8 cellular contexts compared by ENCODE assay signal in the genomic region with DNA sequence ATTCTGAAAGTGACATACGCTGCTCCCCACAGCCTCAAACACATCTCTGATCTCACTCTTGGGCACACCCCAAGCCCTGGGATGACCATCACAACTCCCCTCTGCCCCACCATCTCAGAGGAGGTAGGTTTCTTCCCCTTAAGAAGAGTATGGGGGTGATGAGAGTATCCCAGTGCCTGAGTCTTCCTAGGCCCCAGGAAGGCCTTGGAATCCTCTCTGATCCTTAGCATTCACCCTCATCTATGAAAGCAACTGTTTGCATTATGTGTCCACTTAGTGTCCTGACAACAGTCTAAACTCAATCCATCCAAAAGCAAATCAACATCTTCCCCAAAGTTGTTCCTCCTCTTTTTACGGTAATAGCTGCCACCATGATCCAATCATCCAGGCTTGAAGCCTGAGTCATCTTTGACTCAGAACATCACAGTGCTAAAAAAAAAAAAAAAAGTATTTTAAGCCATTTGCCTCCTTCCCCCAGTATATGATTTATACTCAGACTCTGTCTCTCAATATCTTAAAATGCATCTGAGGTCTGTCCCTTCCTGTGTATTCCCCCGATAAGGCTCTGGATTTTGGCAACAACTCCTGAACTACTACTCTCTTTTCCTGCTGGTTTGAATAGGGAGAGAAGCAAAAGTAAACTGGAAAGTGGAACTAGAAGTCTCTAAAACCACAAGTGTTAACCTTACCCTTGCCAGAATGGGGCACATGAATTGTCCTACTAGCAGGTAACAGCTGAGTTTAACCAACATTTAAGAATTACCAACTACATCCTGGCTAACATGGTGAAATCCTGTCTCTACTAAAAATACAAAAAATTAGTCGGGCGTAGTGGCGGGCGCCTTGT. TPM values are rescaled to one million over a fixed set of nuclear protein-coding genes. Genes with fewer than 3 reads are reported as not detected.
DNase-seq lines count a peak whose midpoint lies in the region; ATAC-seq and TF ChIP-seq lines count a peak whose summit lies in the region.

No MANE protein-coding gene starts in this region.

- intact Hi-C loops in activated CD4-positive, alpha-beta T cell treated with anti-CD3 and anti-CD28 coated beads, Interleukin-2, amount 10 ng/mL, durations not matched to agents 24 days and 14 days (cut with micrococcal nuclease) = loop anchor here (1.0 to 5.0 kb wide), 6 partner anchors 33 to 401 kb away; a partner anchor contains a TSS
- intact Hi-C loops in PC-3 (cut with micrococcal nuclease) = no loop called here

- CTCF ChIA-PET in PC-3 (lab: Charles Lee) = no interaction called here

- H3K36me3 Mint-ChIP-seq in activated CD4-positive, alpha-beta T cell treated with anti-CD3 and anti-CD28 coated beads, Interleukin-2, amount 10 ng/mL, durations not matched to agents 24 days and 14 days (ENCODE audit: low read depth) = peaks cover 15% of the 10 kb centered on the region

- H3K9me3 ChIP-seq in PC-3 (ENCODE audit: low read length) (no peaks in the 10 kb centered on the region), parathyroid adenoma (ENCODE audit: control insufficient read depth, low read length) (no peaks in the 10 kb centered on the region)

- peak; percentile 68 for DNase-seq in activated CD4-positive, alpha-beta T cell treated with anti-CD3 and anti-CD28 coated beads, Interleukin-2, amount 10 ng/mL, durations not matched to agents 24 days and 14 days
- DNase-seq in activated CD4-positive, alpha-beta T cell treated with anti-CD3 and anti-CD28 coated beads, Interleukin-2, amount 50 U/mL, for 4 hours = no peak
- peak; percentile 90 for DNase-seq in PC-3
- DNase-seq in epithelial cell of esophagus (ENCODE audit: low read depth) = peak; percentile 87
- no peak for DNase-seq in anterior cingulate cortex (lab: John Stamatoyannopoulos, UW)
- DNase-seq in GM19240 (ENCODE audit: insufficient read length, low spot score) = no peak

- H3K4me2 ChIP-seq in PC-3 (ENCODE audit: low read length) = peak overlapping the region; percentile 55
- peak overlapping the region; percentile 21 for H3K4me2 ChIP-seq in parathyroid adenoma (ENCODE audit: low read length)

- peaks cover 19% of the 10 kb centered on the region for H3K9me3 Mint-ChIP-seq in activated CD4-positive, alpha-beta T cell treated with anti-CD3 and anti-CD28 coated beads, Interleukin-2, amount 10 ng/mL, durations not matched to agents 24 days and 14 days

- no peaks in the 10 kb centered on the region for H3K9me2 ChIP-seq in PC-3 (replicated peaks; ENCODE audit: low read length)

- BruUV-seq in PC-3 (replicated peaks; lab: Mats Ljungman, UMichigan) = TSS peak; percentile 97

- ATAC-seq in HG02840 (IDR thresholded peaks at IDR 0.05; ENCODE audit: low FRiP score, unreplicated experiment) = peak; percentile 29
- ATAC-seq in PC-3 = peak; percentile 85

- no peaks in the 10 kb centered on the region for H3K27me3 ChIP-seq in PC-3 (ENCODE audit: low read length)
- no peaks in the 10 kb centered on the region for H3K27me3 ChIP-seq in parathyroid adenoma (ENCODE audit: control insufficient read depth, insufficient read depth, low read length)

- H2AFZ ChIP-seq in PC-3 (ENCODE audit: low read length) = peak overlapping the region; percentile 25
- peak overlapping the region; percentile 82 for H2AFZ ChIP-seq in parathyroid adenoma

- peaks cover 36% of the 10 kb centered on the region for H3K4me1 Mint-ChIP-seq in activated CD4-positive, alpha-beta T cell treated with anti-CD3 and anti-CD28 coated beads, Interleukin-2, amount 10 ng/mL, durations not matched to agents 24 days and 14 days

- H3F3A ChIP-seq in PC-3 (ENCODE audit: low read length, unreplicated experiment) = no peaks in the 10 kb centered on the region

- H3K27ac ChIP-seq in PC-3 (ENCODE audit: low read length) = peak overlapping the region; percentile 70
- H3K27ac ChIP-seq in parathyroid adenoma = peak overlapping the region; percentile 92

- H3K27me3 Mint-ChIP-seq in activated CD4-positive, alpha-beta T cell treated with anti-CD3 and anti-CD28 coated beads, Interleukin-2, amount 10 ng/mL, durations not matched to agents 24 days and 14 days = no peaks in the 10 kb centered on the region

- peak overlapping the region; percentile 75 for H3K4me3 Mint-ChIP-seq in activated CD4-positive, alpha-beta T cell treated with anti-CD3 and anti-CD28 coated beads, Interleukin-2, amount 10 ng/mL, durations not matched to agents 24 days and 14 days

- H3K36me3 ChIP-seq in PC-3 (ENCODE audit: low read depth, low read length) (no peaks in the 10 kb centered on the region), parathyroid adenoma (ENCODE audit: control insufficient read depth, insufficient read depth, low read length) (no peaks in the 10 kb centered on the region)

- no peaks in the 10 kb centered on the region for H4K20me1 ChIP-seq in PC-3 (ENCODE audit: low read length)

- peaks cover 44% of the 10 kb centered on the region for H3K4me1 ChIP-seq in PC-3 (ENCODE audit: insufficient read depth, low read length)
- peaks cover 40% of the 10 kb centered on the region for H3K4me1 ChIP-seq in parathyroid adenoma

- H3K27ac Mint-ChIP-seq in activated CD4-positive, alpha-beta T cell treated with anti-CD3 and anti-CD28 coated beads, Interleukin-2, amount 10 ng/mL, durations not matched to agents 24 days and 14 days = peak overlapping the region; percentile 95

- POLR2A ChIA-PET in PC-3 (lab: Charles Lee; ENCODE audit: unreplicated experiment) = interaction anchor here (0.7 to 0.9 kb wide), 2 partner anchors 11 to 39 kb away, joined by 3 to 5 read pairs; no protein-coding TSS in a partner anchor

- H3K9ac ChIP-seq in PC-3 (ENCODE audit: low read length) (peak overlapping the region; percentile 9; the same call in 1 of the 2 replicates), parathyroid adenoma (no peak overlapping the region)

- H3K79me2 ChIP-seq in PC-3 (ENCODE audit: low read length) (no peaks in the 10 kb centered on the region), parathyroid adenoma (no peaks in the 10 kb centered on the region)

- H3K4me3 ChIP-seq in PC-3 (ENCODE audit: low read length) (peak overlapping the region; percentile 6; the same call in 1 of the 2 replicates), epithelial cell of esophagus (ENCODE audit: low read length) (no peak overlapping the region), parathyroid adenoma (ENCODE audit: low read depth, low read length) (peak overlapping the region; percentile 5)

- no peak for TF ChIP-seq CTCF in PC-3 (conservative IDR thresholded peaks at IDR 0.05; ENCODE audit: low read depth, low read length)
- no peak for TF ChIP-seq CTCF in epithelial cell of esophagus (IDR thresholded peaks at IDR 0.05; ENCODE audit: insufficient read depth, low read depth, low read length, missing control alignments)
- no peak for TF ChIP-seq CTCF in parathyroid adenoma (IDR thresholded peaks at IDR 0.05)

RNA-seq across cellular contexts. Expression of a gene that starts 22.5 kb away (rescaled TPM):
- total RNA-seq in activated CD4-positive, alpha-beta T cell treated with anti-CD3 and anti-CD28 coated beads, Interleukin-2, amount 10 ng/mL, durations not matched to agents 24 days and 14 days = 0.63 and 0.66 TPM in 2 replicates
- total RNA-seq in PC-3 (2014; rRNA removed) = 0.62 and 0.98 TPM in 2 replicates

RNA-seq across cellular contexts. Expression of a gene that starts 39.3 kb away (rescaled TPM):
- total RNA-seq in activated CD4-positive, alpha-beta T cell treated with anti-CD3 and anti-CD28 coated beads, Interleukin-2, amount 10 ng/mL, durations not matched to agents 24 days and 14 days = 61.0 and 70.0 TPM in 2 replicates
- total RNA-seq in PC-3 (2014; rRNA removed) = 102 and 159 TPM in 2 replicates

RNA-seq across cellular contexts. Expression of a gene that starts 40.2 kb away (rescaled TPM):
- total RNA-seq in activated CD4-positive, alpha-beta T cell treated with anti-CD3 and anti-CD28 coated beads, Interleukin-2, amount 10 ng/mL, durations not matched to agents 24 days and 14 days = 0.26 and 0.31 TPM in 2 replicates
- 0.36 TPM in 1 of 2 replicates, not detected in the other for total RNA-seq in PC-3 (2014; rRNA removed)

RNA-seq across cellular contexts. Expression of a gene that starts 58.6 kb away (rescaled TPM):
- 3.6 and 4.2 TPM in 2 replicates for total RNA-seq in activated CD4-positive, alpha-beta T cell treated with anti-CD3 and anti-CD28 coated beads, Interleukin-2, amount 10 ng/mL, durations not matched to agents 24 days and 14 days
- 4.7 and 5.6 TPM in 2 replicates for total RNA-seq in PC-3 (2014; rRNA removed)

Comparison
In these comparisons a context has a peak if more than half of its experiments do, and no peak if none do; other contexts are left out.
1. DNase-seq: peak in activated CD4-positive, alpha-beta T cell treated with anti-CD3 and anti-CD28 coated beads, Interleukin-2, amount 10 ng/mL, durations not matched to agents 24 days and 14 days (single experiment), PC-3 (single experiment) and epithelial cell of esophagus (single experiment); none in activated CD4-positive, alpha-beta T cell treated with anti-CD3 and anti-CD28 coated beads, Interleukin-2, amount 50 U/mL, for 4 hours (0 of 2), anterior cingulate cortex (0 of 58) and GM19240 (single experiment).